Comparison of ENCODE assay signal across 10 cellular contexts in the genomic region with DNA sequence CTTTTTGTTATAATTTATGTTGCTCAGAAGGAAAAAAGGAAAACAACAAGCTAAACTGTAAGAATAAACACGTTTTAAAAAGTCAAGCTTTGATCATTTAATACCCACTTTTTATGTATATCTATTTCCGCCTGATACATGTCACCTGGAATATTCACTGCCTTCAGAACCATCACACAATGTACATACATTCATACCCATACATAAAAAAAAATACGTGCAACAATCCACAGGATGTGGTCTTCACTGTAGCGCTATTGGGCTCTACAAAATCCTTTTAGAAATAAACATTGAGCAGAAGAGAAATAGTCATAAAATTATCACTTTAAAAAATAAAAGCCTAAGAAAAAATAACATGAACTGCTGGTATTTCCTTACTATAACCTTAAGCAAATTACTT.
"Had no signal": no experiment of that assay in that cellular context is flagged by ENCODE, and none has a peak within 500 bp of the region (broad histone marks: within the 10 kb centered on the region; RNA-seq: fewer than 3 reads in every experiment).

No MANE protein-coding gene starts in this region.

- FAIRE-seq: H1, H54, HepG2, K562 had no signal

- DNase-seq: H9, HCEC 1CT, IMR-90, KG1 had no signal

- ATAC-seq: GM23338, HepG2, K562 had no signal

- H3K4me3 ChIP-seq: GM23338, K562 had no signal

- H3K27ac ChIP-seq: HL-60 had no signal
